8 cellular contexts compared by ENCODE assay signal in the genomic region with DNA sequence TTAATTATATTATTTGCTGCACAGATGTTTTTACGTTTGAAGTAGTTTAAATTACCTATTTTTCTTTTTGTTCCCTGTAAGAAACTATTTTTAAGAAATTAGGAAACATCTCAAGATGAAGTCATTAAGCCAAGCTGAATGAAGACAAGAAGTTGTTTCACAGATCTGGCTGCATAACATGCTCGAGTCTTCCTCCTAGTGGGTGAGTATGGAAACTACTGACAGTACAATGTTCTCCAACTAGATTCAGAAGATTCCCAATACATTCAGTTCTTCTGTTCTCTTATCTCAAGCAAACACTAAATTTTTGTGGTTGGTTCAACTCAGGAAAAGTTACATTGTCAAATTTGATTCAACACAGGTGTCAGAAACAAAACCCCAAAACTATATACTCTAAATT.
A peak's percentile ranks its signal among the peaks of the same experiment; 100 is the strongest.
DNase-seq lines count a peak whose midpoint lies in the region; ATAC-seq and TF ChIP-seq lines count a peak whose summit lies in the region.

No MANE protein-coding gene starts in this region.

- no peak for TF ChIP-seq POLR2A in testis (IDR thresholded peaks at IDR 0.05)

- H3K9me3 Mint-ChIP-seq in activated CD4-positive, alpha-beta T cell treated with anti-CD3 and anti-CD28 coated beads, Interleukin-2, amount 10 ng/mL, durations not matched to agents 24 days and 14 days: no peaks in the 10 kb centered on the region

- no peaks in the 10 kb centered on the region for H3K9me2 ChIP-seq in OCI-LY7 (ENCODE audit: insufficient read depth, low read length)

- BruUV-seq in OCI-LY7 (replicated peaks; lab: Mats Ljungman, UMichigan): no TSS peak

- DNase-seq in D341Med (ENCODE audit: low spot score) (peak; percentile 30), OCI-LY7 (ENCODE audit: low spot score) (peak; percentile 35), globus pallidus (ENCODE audit: low spot score) (peak; percentile 6), MG63 (no peak), NCI-H226 (no peak), testis (no peak)
- DNase-seq in activated CD4-positive, alpha-beta T cell treated with anti-CD3 and anti-CD28 coated beads, Interleukin-2, amount 10 ng/mL, durations not matched to agents 24 days and 14 days: no peak

- H3K27me3 Mint-ChIP-seq in activated CD4-positive, alpha-beta T cell treated with anti-CD3 and anti-CD28 coated beads, Interleukin-2, amount 10 ng/mL, durations not matched to agents 24 days and 14 days: no peaks in the 10 kb centered on the region

- no peak overlapping the region for H2AFZ ChIP-seq in OCI-LY7 (ENCODE audit: low read length)

- TF ChIP-seq CTCF in OCI-LY7 (conservative IDR thresholded peaks at IDR 0.05; ENCODE audit: low read length) (peak; percentile 68), testis (IDR thresholded peaks at IDR 0.05) (peak in 1 of 3 experiments; percentile 5)

- H3K36me3 ChIP-seq in OCI-LY7 (ENCODE audit: insufficient read depth, low read length) (no peaks in the 10 kb centered on the region), MG63 (no peaks in the 10 kb centered on the region), testis (ENCODE audit: low read depth, missing control alignments) (no peaks in the 10 kb centered on the region)

- POLR2A ChIA-PET in OCI-LY7 (lab: Charles Lee): no interaction called here

- no peak overlapping the region for H3K27ac ChIP-seq in OCI-LY7 (ENCODE audit: low read depth, low read length, poor library complexity, severe bottlenecking)
- H3K27ac ChIP-seq in testis: no peak overlapping the region

- H3K4me2 ChIP-seq in OCI-LY7 (ENCODE audit: low read length): no peak overlapping the region

- CTCF ChIA-PET in OCI-LY7 (lab: Charles Lee; ENCODE audit: unreplicated experiment): no interaction called here

- H3K36me3 Mint-ChIP-seq in activated CD4-positive, alpha-beta T cell treated with anti-CD3 and anti-CD28 coated beads, Interleukin-2, amount 10 ng/mL, durations not matched to agents 24 days and 14 days (ENCODE audit: low read depth): no peaks in the 10 kb centered on the region

- H3K79me2 ChIP-seq in OCI-LY7 (ENCODE audit: insufficient read depth, low read depth, low read length): no peaks in the 10 kb centered on the region

- H3K27ac Mint-ChIP-seq in activated CD4-positive, alpha-beta T cell treated with anti-CD3 and anti-CD28 coated beads, Interleukin-2, amount 10 ng/mL, durations not matched to agents 24 days and 14 days: no peak overlapping the region

- H3K4me1 Mint-ChIP-seq in activated CD4-positive, alpha-beta T cell treated with anti-CD3 and anti-CD28 coated beads, Interleukin-2, amount 10 ng/mL, durations not matched to agents 24 days and 14 days: no peaks in the 10 kb centered on the region

- H3K4me3 Mint-ChIP-seq in activated CD4-positive, alpha-beta T cell treated with anti-CD3 and anti-CD28 coated beads, Interleukin-2, amount 10 ng/mL, durations not matched to agents 24 days and 14 days: no peak overlapping the region

- H3K4me3 ChIP-seq in OCI-LY7 (ENCODE audit: low read depth, low read length, poor library complexity, severe bottlenecking): no peak overlapping the region
- no peak overlapping the region for H3K4me3 ChIP-seq in MG63
- H3K4me3 ChIP-seq in testis: no peak overlapping the region

- H3K4me1 ChIP-seq in OCI-LY7 (ENCODE audit: insufficient read depth, low read length, poor library complexity, severe bottlenecking) (no peaks in the 10 kb centered on the region), testis (no peaks in the 10 kb centered on the region)

- H3K9me3 ChIP-seq in OCI-LY7 (ENCODE audit: low read length) (no peaks in the 10 kb centered on the region), MG63 (no peaks in the 10 kb centered on the region), testis (no peaks in the 10 kb centered on the region)

- WGBS in testis, 2 donors: 22% methylated on average over 2 of the region's 2 CpGs

- no peaks in the 10 kb centered on the region for H4K20me1 ChIP-seq in OCI-LY7 (ENCODE audit: insufficient read depth, low read length)

- intact Hi-C loops in OCI-LY7 (cut with micrococcal nuclease; ENCODE audit: unreplicated experiment): no loop called here
- intact Hi-C loops in activated CD4-positive, alpha-beta T cell treated with anti-CD3 and anti-CD28 coated beads, Interleukin-2, amount 10 ng/mL, durations not matched to agents 24 days and 14 days (cut with micrococcal nuclease): no loop called here
- intact Hi-C loops in testis (cut with DNase I; ENCODE audit: low total_unique reads): no loop called here

- H3K27me3 ChIP-seq in MG63 (no peaks in the 10 kb centered on the region), testis (no peaks in the 10 kb centered on the region)

- peak; percentile 60 for ATAC-seq in GM21390 (IDR thresholded peaks at IDR 0.05; ENCODE audit: unreplicated experiment)

Comparison
In these comparisons a context has a peak if more than half of its experiments do, and no peak if none do; other contexts are left out.
1. DNase-seq: peak in D341Med (single experiment), OCI-LY7 (single experiment) and globus pallidus (single experiment); none in MG63 (single experiment), activated CD4-positive, alpha-beta T cell treated with anti-CD3 and anti-CD28 coated beads, Interleukin-2, amount 10 ng/mL, durations not matched to agents 24 days and 14 days (single experiment), NCI-H226 (single experiment) and testis (single experiment).